1 cellular context compared by ENCODE assay signal in genomic region chr16:88806491-88807111, GRCh38.
TF ChIP-seq lines count a peak whose summit lies in the region.

No MANE protein-coding gene starts in this region.

TF ChIP-seq in GM12878, 131 proteins besides CTCF, POLR2A, EP300 and RAD21:
- no peak for TF ChIP-seq KLF5 (IDR thresholded peaks at IDR 0.05; ENCODE audit: partially characterized antibody)
- TF ChIP-seq E2F4 (IDR thresholded peaks at IDR 0.05; ENCODE audit: low read depth, low read length), result no peak
- TF ChIP-seq ZNF687 (IDR thresholded peaks at IDR 0.05), result no peak
- no peak for TF ChIP-seq SP1 (IDR thresholded peaks at IDR 0.05; ENCODE audit: low read depth, low read length)
